In the genomic region with DNA sequence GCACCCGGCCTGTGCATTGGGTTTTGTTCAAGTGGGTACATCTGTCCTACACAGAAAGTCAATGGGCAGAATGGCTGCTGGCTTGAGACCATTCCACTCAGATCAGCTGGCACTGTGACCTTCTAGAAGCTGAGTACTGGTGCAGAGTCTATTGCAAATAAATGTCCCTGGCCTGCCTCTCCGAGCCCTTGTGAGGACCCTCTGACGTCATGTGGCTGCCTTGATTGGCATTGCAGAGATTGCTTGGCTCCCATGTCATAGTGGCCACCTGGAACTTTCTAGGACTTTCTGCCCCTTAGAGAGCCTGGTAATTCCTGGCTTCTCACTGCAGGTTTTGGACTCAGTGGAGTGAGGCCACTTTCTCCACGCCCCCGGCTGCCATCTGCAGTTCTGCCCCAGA, we compare ENCODE assay signal across 35 cellular contexts.
"Had no signal": no experiment of that assay in that cellular context is flagged by ENCODE, and none has a peak within 500 bp of the region (broad histone marks: within the 10 kb centered on the region; RNA-seq: fewer than 3 reads in every experiment).

No MANE protein-coding gene starts in this region.

- H3K9ac ChIP-seq: KMS-11 had no signal

- DNase-seq: Karpas-422, Kasumi-1, KG1, MG63, MM.1S, MV-4-11, NCI-H1048, NCI-H1092, NCI-H1092 treated with DMSO at 0.1 percent for 48 hours, NCI-H1105, NCI-H1105 treated with DMSO at 0.1 percent for 48 hours, NCI-H1417, NCI-H1417 treated with DMSO at 0.1 percent for 48 hours, NCI-H1436, NCI-H1436 treated with DMSO at 0.1 percent for 48 hours, NCI-H146, NCI-H1694, NCI-H1694 treated with DMSO at 0.1 percent for 48 hours, NCI-H187, NCI-H187 treated with DMSO at 0.1 percent for 48 hours, NCI-H1930, NCI-H2029, NCI-H2029 treated with DMSO at 0.1 percent for 48 hours, NCI-H2081 treated with DMSO at 0.1 percent for 48 hours, NCI-H2107, NCI-H2171, NCI-H2171 treated with DMSO at 0.1 percent for 48 hours, NCI-H2227 treated with DMSO at 0.1 percent for 48 hours, NCI-H226, NCI-H345, NCI-H446, NCI-H446 treated with DMSO at 0.1 percent for 48 hours, NCI-H510A, NCI-H510A treated with DMSO at 0.1 percent for 48 hours had no signal

- H3K4me3 ChIP-seq: MG63 had no signal

- H3K36me3 ChIP-seq: MG63 had no signal

- H3K9me3 ChIP-seq: MG63 had no signal

- H3K27ac ChIP-seq: KMS-11 had no signal

- H3K4me2 ChIP-seq: KMS-11 had no signal
